ENCODE assay signal across 1 cellular context in genomic region chr20:4967752-4968477, GRCh38.
TF ChIP-seq lines count a peak whose summit lies in the region.

No MANE protein-coding gene starts in this region.

TF ChIP-seq in HepG2, 621 proteins besides CTCF, POLR2A, EP300 and RAD21 (continued from another document and continues in another):
- no peak for TF ChIP-seq GZF1 (CRISPR knock-in tag; IDR thresholded peaks at IDR 0.05)
- no peak for TF ChIP-seq ZSCAN20 (CRISPR knock-in tag; IDR thresholded peaks at IDR 0.05; ENCODE audit: borderline replicate concordance)
- TF ChIP-seq ZC3H4 (CRISPR knock-in tag; IDR thresholded peaks at IDR 0.05; ENCODE audit: borderline replicate concordance): no peak
- TF ChIP-seq TEAD3 (CRISPR knock-in tag; optimal IDR thresholded peaks at IDR 0.05; ENCODE audit: borderline replicate concordance): peak; percentile 4
- no peak for TF ChIP-seq AKAP8 (CRISPR knock-in tag; IDR thresholded peaks at IDR 0.05)
- TF ChIP-seq PPARG (CRISPR knock-in tag; conservative IDR thresholded peaks at IDR 0.05): 0 out of 2 replicates have a peak, but pooled peaks have one; percentile 7
- no peak for TF ChIP-seq ZNF777 (CRISPR knock-in tag; IDR thresholded peaks at IDR 0.05)
- no peak for TF ChIP-seq AHR (CRISPR knock-in tag; IDR thresholded peaks at IDR 0.05)
- no peak for TF ChIP-seq ZNF577 (CRISPR knock-in tag; IDR thresholded peaks at IDR 0.05; ENCODE audit: borderline replicate concordance, low read depth)
- TF ChIP-seq ZNF296 (CRISPR knock-in tag; conservative IDR thresholded peaks at IDR 0.05): no peak
- TF ChIP-seq PATZ1 (CRISPR knock-in tag; IDR thresholded peaks at IDR 0.05): no peak
- no peak for TF ChIP-seq ZNF160 (CRISPR knock-in tag; IDR thresholded peaks at IDR 0.05)
- 0 out of 2 replicates have a peak, but pooled peaks have one; percentile 70 for TF ChIP-seq ZNF737 (CRISPR knock-in tag; IDR thresholded peaks at IDR 0.05; ENCODE audit: borderline replicate concordance)
- no peak for TF ChIP-seq BCLAF1 (IDR thresholded peaks at IDR 0.05)
- TF ChIP-seq GATA4 (IDR thresholded peaks at IDR 0.05; ENCODE audit: borderline replicate concordance, low read depth): no peak
- no peak for TF ChIP-seq ZNF616 (CRISPR knock-in tag; IDR thresholded peaks at IDR 0.05; ENCODE audit: low read depth)
- TF ChIP-seq SRSF1 (optimal IDR thresholded peaks at IDR 0.05; ENCODE audit: low read depth, low read length): no peak
- TF ChIP-seq, protein P1, sequence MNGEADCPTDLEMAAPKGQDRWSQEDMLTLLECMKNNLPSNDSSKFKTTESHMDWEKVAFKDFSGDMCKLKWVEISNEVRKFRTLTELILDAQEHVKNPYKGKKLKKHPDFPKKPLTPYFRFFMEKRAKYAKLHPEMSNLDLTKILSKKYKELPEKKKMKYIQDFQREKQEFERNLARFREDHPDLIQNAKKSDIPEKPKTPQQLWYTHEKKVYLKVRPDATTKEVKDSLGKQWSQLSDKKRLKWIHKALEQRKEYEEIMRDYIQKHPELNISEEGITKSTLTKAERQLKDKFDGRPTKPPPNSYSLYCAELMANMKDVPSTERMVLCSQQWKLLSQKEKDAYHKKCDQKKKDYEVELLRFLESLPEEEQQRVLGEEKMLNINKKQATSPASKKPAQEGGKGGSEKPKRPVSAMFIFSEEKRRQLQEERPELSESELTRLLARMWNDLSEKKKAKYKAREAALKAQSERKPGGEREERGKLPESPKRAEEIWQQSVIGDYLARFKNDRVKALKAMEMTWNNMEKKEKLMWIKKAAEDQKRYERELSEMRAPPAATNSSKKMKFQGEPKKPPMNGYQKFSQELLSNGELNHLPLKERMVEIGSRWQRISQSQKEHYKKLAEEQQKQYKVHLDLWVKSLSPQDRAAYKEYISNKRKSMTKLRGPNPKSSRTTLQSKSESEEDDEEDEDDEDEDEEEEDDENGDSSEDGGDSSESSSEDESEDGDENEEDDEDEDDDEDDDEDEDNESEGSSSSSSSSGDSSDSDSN (CRISPR knock-in tag; IDR thresholded peaks at IDR 0.05): no peak
- TF ChIP-seq ZNF205 (CRISPR knock-in tag; IDR thresholded peaks at IDR 0.05): no peak
- TF ChIP-seq NFYC (CRISPR knock-in tag; IDR thresholded peaks at IDR 0.05): no peak
- TF ChIP-seq CC2D1A (CRISPR knock-in tag; IDR thresholded peaks at IDR 0.05): 0 out of 2 replicates have a peak, but pooled peaks have one; percentile 17
- TF ChIP-seq ZNF362 (CRISPR knock-in tag; IDR thresholded peaks at IDR 0.05; ENCODE audit: borderline replicate concordance): no peak
- no peak for TF ChIP-seq PLRG1 (conservative IDR thresholded peaks at IDR 0.05)
- no peak for TF ChIP-seq ZNF83 (CRISPR knock-in tag; IDR thresholded peaks at IDR 0.05; ENCODE audit: borderline replicate concordance)
- 0 out of 2 replicates have a peak, but pooled peaks have one; percentile 21 for TF ChIP-seq PHF21A (CRISPR knock-in tag; IDR thresholded peaks at IDR 0.05)
- no peak for TF ChIP-seq ZNF256 (CRISPR knock-in tag; conservative IDR thresholded peaks at IDR 0.05)
- TF ChIP-seq ZNF446 (CRISPR knock-in tag; IDR thresholded peaks at IDR 0.05): no peak
- TF ChIP-seq SRSF4 (IDR thresholded peaks at IDR 0.05; ENCODE audit: low read depth, low read length, poor library complexity, severe bottlenecking): no peak
- no peak for TF ChIP-seq ZNF670 (CRISPR knock-in tag; IDR thresholded peaks at IDR 0.05; ENCODE audit: borderline replicate concordance)
- TF ChIP-seq ZNF790 (CRISPR knock-in tag; IDR thresholded peaks at IDR 0.05; ENCODE audit: borderline replicate concordance): no peak
- no peak for TF ChIP-seq ZNF530 (CRISPR knock-in tag; IDR thresholded peaks at IDR 0.05; ENCODE audit: low read depth)
- TF ChIP-seq KDM4B (CRISPR knock-in tag; IDR thresholded peaks at IDR 0.05): peak; percentile 10; the same call in 1 of the 2 replicates
- TF ChIP-seq ZNF891 (CRISPR knock-in tag; IDR thresholded peaks at IDR 0.05): no peak
- no peak for TF ChIP-seq PREB (CRISPR knock-in tag; IDR thresholded peaks at IDR 0.05)
- no peak for TF ChIP-seq ZNF280D (CRISPR knock-in tag; IDR thresholded peaks at IDR 0.05)
- TF ChIP-seq, protein P2, sequence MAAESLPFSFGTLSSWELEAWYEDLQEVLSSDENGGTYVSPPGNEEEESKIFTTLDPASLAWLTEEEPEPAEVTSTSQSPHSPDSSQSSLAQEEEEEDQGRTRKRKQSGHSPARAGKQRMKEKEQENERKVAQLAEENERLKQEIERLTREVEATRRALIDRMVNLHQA (CRISPR knock-in tag; IDR thresholded peaks at IDR 0.05): no peak
- TF ChIP-seq ZNF331 (CRISPR knock-in tag; IDR thresholded peaks at IDR 0.05): 0 out of 2 replicates have a peak, but pooled peaks have one; percentile 8
- TF ChIP-seq FOXO4 (CRISPR knock-in tag; conservative IDR thresholded peaks at IDR 0.05): no peak
- TF ChIP-seq PRPF4 (IDR thresholded peaks at IDR 0.05; ENCODE audit: low read depth, low read length, poor library complexity, severe bottlenecking): no peak
- TF ChIP-seq ZNF772 (CRISPR knock-in tag; IDR thresholded peaks at IDR 0.05): 0 out of 2 replicates have a peak, but pooled peaks have one; percentile 5
- TF ChIP-seq TFAP4 (IDR thresholded peaks at IDR 0.05; ENCODE audit: borderline replicate concordance, low read depth): no peak
- TF ChIP-seq RFX1 (IDR thresholded peaks at IDR 0.05): no peak
- TF ChIP-seq ZNF44 (CRISPR knock-in tag; IDR thresholded peaks at IDR 0.05): no peak
- peak; percentile 15; the same call in 1 of the 2 replicates for TF ChIP-seq ZNF788 (CRISPR knock-in tag; IDR thresholded peaks at IDR 0.05; ENCODE audit: borderline replicate concordance)
